ENCODE assay signal across 8 cellular contexts in genomic region chr4:107719211-107719926, GRCh38. TPM values are rescaled to one million over a fixed set of nuclear protein-coding genes. Genes with fewer than 3 reads are reported as not detected.
A peak's percentile ranks its signal among the peaks of the same experiment; 100 is the strongest.
DNase-seq lines count a peak whose midpoint lies in the region; ATAC-seq and TF ChIP-seq lines count a peak whose summit lies in the region.

No MANE protein-coding gene starts in this region.

- H3K27me3 Mint-ChIP-seq in CD14-positive monocyte (ENCODE audit: low read depth in 3 of 3): peaks cover 3 to 6% (median 5%) of the 10 kb centered on the region in 3 donors

- 8% methylated on average over 28 of the region's 28 CpGs for WGBS in liver

- H3K27ac Mint-ChIP-seq in CD14-positive monocyte: peak overlapping the region; percentile 91 to 97 (median 94)

- DNase-seq in CD14-positive monocyte (ENCODE audit: low spot score): no peak
- DNase-seq in SIG-M5 (lab: John Stamatoyannopoulos, UW): peak; percentile 38
- peak; percentile 77 for DNase-seq in superior temporal gyrus (ENCODE audit: extremely low spot score)
- no peak for DNase-seq in DMS153 treated with DMSO at 0.1 percent for 48 hours (lab: John Stamatoyannopoulos, UW; ENCODE audit: unreplicated experiment)

- H3K36me3 Mint-ChIP-seq in CD14-positive monocyte: peaks cover 14 to 18% of the 10 kb centered on the region in 2 donors

- TF ChIP-seq CTCF in CD14-positive monocyte (IDR thresholded peaks at IDR 0.05) (no peak), liver (IDR thresholded peaks at IDR 0.05; ENCODE audit: low read depth, low read length, missing input control) (no peak)

- no peaks in the 10 kb centered on the region for H3K9me3 ChIP-seq in liver (ENCODE audit: control insufficient read depth in 4 of 4, low read length in 3 of 4)

- peak overlapping the region; percentile 16 to 66 for H3K9ac ChIP-seq in liver (ENCODE audit: low read depth in 1 of 2, low read length in 2 of 2)

- peak overlapping the region; percentile 78 to 98 (median 87) for H3K4me3 ChIP-seq in liver (ENCODE audit: low read depth in 1 of 3, low read length in 3 of 3)

- intact Hi-C loops in CD14-positive monocyte (cut with micrococcal nuclease): loop anchor here in 1 of 2 donors (10.0 kb wide), 1 partner anchor 105 kb away; the partner anchor contains the start of gene SGMS2

- ATAC-seq in GM19043 (IDR thresholded peaks at IDR 0.05; ENCODE audit: low read depth, unreplicated experiment): peak; percentile 7
- peak; percentile 9 for ATAC-seq in HG03196 (IDR thresholded peaks at IDR 0.05; ENCODE audit: unreplicated experiment)

- peak overlapping the region; percentile 83 for H3K27ac ChIP-seq in cingulate gyrus (ENCODE audit: low read depth, low read length)
- H3K27ac ChIP-seq in liver (ENCODE audit: low read depth in 1 of 2, low read length in 2 of 2): peak overlapping the region in 1 of 2 donors; percentile 71

- H3K4me3 Mint-ChIP-seq in CD14-positive monocyte: peak overlapping the region; percentile 95 to 97

- no peak for TF ChIP-seq RAD21 in liver (IDR thresholded peaks at IDR 0.05)

- H3K9me3 Mint-ChIP-seq in CD14-positive monocyte: peaks cover 0 to 2% (median 0%) of the 10 kb centered on the region in 7 donors

- no peaks in the 10 kb centered on the region for H3K36me3 ChIP-seq in liver (ENCODE audit: control insufficient read depth in 4 of 4, insufficient read depth in 3 of 4, low read depth in 1 of 4, low read length in 3 of 4)

- H3K4me1 Mint-ChIP-seq in CD14-positive monocyte: peaks cover 38% of the 10 kb centered on the region

- H3K27me3 ChIP-seq in liver (ENCODE audit: control insufficient read depth in 4 of 4, insufficient read depth in 4 of 4, low read length in 3 of 4): no peaks in the 10 kb centered on the region

- H3K4me1 ChIP-seq in liver (ENCODE audit: control insufficient read depth in 4 of 4, insufficient read depth in 4 of 4, low read length in 3 of 4): peaks cover 0 to 11% (median 2%) of the 10 kb centered on the region in 4 donors

TF ChIP-seq in liver, 16 proteins besides CTCF, POLR2A, EP300 and RAD21:
- TF ChIP-seq REST (IDR thresholded peaks at IDR 0.05) (no peak), TAF1 (conservative IDR thresholded peaks at IDR 0.05) (no peak), ATF3 (IDR thresholded peaks at IDR 0.05) (no peak), ZBTB33 (IDR thresholded peaks at IDR 0.05) (no peak), JUND (IDR thresholded peaks at IDR 0.05) (no peak), YY1 (IDR thresholded peaks at IDR 0.05) (no peak)

RNA-seq across cellular contexts. Expression of gene PAPSS1, which starts 0.7 kb away (rescaled TPM):
- 10 to 100 TPM; 64.8 to 79.6 TPM for polyA plus RNA-seq in CD14-positive monocyte
- 10 to 100 TPM in 1 of 2 donors, 1 to 10 TPM in 1; 5.9 to 17.8 TPM for total RNA-seq in liver
- 1 to 10 TPM; 5.7 to 6.0 TPM for polyA plus RNA-seq in liver

Comparison
In these comparisons a context has a peak if more than half of its experiments do, and no peak if none do; other contexts are left out.
1. DNase-seq: peak in SIG-M5 (single experiment) and superior temporal gyrus (single experiment); none in CD14-positive monocyte (single experiment) and DMS153 treated with DMSO at 0.1 percent for 48 hours (single experiment).
2. RNA of gene PAPSS1, which starts 0.7 kb away (polyA plus RNA-seq): 64.8 to 79.6 TPM in CD14-positive monocyte; 5.7 to 6.0 TPM in liver; every median in the first group is over 4 times any median in the second.